In genomic region chr5:7539571-7539970, GRCh38 we compare ENCODE assay signal across 20 cellular contexts.
DNase-seq lines count a peak whose midpoint lies in the region; TF ChIP-seq lines count a peak whose summit lies in the region.
"Had no signal": no experiment of that assay in that cellular context is flagged by ENCODE, and none has a peak within 500 bp of the region (broad histone marks: within the 10 kb centered on the region; RNA-seq: fewer than 3 reads in every experiment).

No MANE protein-coding gene starts in this region.

- H2BK120ac ChIP-seq in H9 (ENCODE audit: low read depth, low read length, poor library complexity, severe bottlenecking) = no peak overlapping the region

- no peak overlapping the region for H3K9ac ChIP-seq in H9 (ENCODE audit: extremely low read depth, insufficient read length, low read length)
- H3K9ac ChIP-seq: BLaER1 had no signal

- H4K20me1 ChIP-seq in H9 (ENCODE audit: control insufficient read depth, insufficient read depth, insufficient read length) (no peaks in the 10 kb centered on the region), osteoblast (ENCODE audit: insufficient read depth, low read length) (no peaks in the 10 kb centered on the region)
- H4K20me1 ChIP-seq: BLaER1 had no signal

- no peak overlapping the region for H3K56ac ChIP-seq in H9 (ENCODE audit: insufficient read length, low read depth, low read length)

- no peak overlapping the region for H3K4me3 ChIP-seq in esophagus muscularis mucosa
- H3K4me3 ChIP-seq in osteoblast (ENCODE audit: insufficient read depth, low read length) = no peak overlapping the region
- H3K4me3 ChIP-seq: BLaER1 had no signal

- H4K8ac ChIP-seq in H9 (replicated peaks; ENCODE audit: insufficient read length, low read depth, low read length) = no peak overlapping the region

- no peak overlapping the region for H2BK5ac ChIP-seq in H9 (ENCODE audit: insufficient read length, low read length)

- no peak overlapping the region for H4K5ac ChIP-seq in H9 (ENCODE audit: insufficient read length, low read depth, low read length)

- H3K4me2 ChIP-seq in H9 (ENCODE audit: insufficient read depth, insufficient read length, low read length) = no peak overlapping the region
- H3K4me2 ChIP-seq in osteoblast (ENCODE audit: insufficient read depth, low read length) = no peak overlapping the region
- H3K4me2 ChIP-seq: BLaER1 had no signal

- H3K36me3 ChIP-seq in esophagus muscularis mucosa = no peaks in the 10 kb centered on the region
- no peaks in the 10 kb centered on the region for H3K36me3 ChIP-seq in osteoblast (ENCODE audit: insufficient read depth, low read length)
- H3K36me3 ChIP-seq: BE2C, BLaER1 had no signal

- H3K23ac ChIP-seq in H9 (ENCODE audit: insufficient read length, low read depth, low read length) = no peak overlapping the region

- H3K9me3 ChIP-seq in H9 (ENCODE audit: control insufficient read depth, low read depth, low read length) = no peaks in the 10 kb centered on the region
- H3K9me3 ChIP-seq in esophagus muscularis mucosa = no peaks in the 10 kb centered on the region
- peaks cover 6% of the 10 kb centered on the region for H3K9me3 ChIP-seq in osteoblast (ENCODE audit: low read depth, low read length)
- H3K9me3 ChIP-seq: BE2C, BLaER1 had no signal

- H3K27me3 Mint-ChIP-seq in H9 (ENCODE audit: low read depth) = no peaks in the 10 kb centered on the region
- H3K27me3 Mint-ChIP-seq: CD4-positive, CD25-positive, alpha-beta regulatory T cell had no signal

- no peak for TF ChIP-seq EP300 in esophagus muscularis mucosa (IDR thresholded peaks at IDR 0.05)

- no peak overlapping the region for H3K4ac ChIP-seq in H9 (ENCODE audit: low read depth, low read length)

- H3K4me1 ChIP-seq in H9 (ENCODE audit: insufficient read depth, low read length) (peaks cover 5% of the 10 kb centered on the region; the same call in 1 of the 2 replicates), esophagus muscularis mucosa (no peaks in the 10 kb centered on the region), osteoblast (ENCODE audit: insufficient read depth, low read length) (no peaks in the 10 kb centered on the region)
- H3K4me1 ChIP-seq: BE2C, BLaER1 had no signal

- no peak overlapping the region for H2AK5ac ChIP-seq in H9 (ENCODE audit: insufficient read length, low read length)

- H4K91ac ChIP-seq in H9 (ENCODE audit: insufficient read length, low read depth, low read length) = no peak overlapping the region

- no CpG with 5 or more reads among the region's 5 CpGs for WGBS in H9 (ENCODE audit: extremely low coverage, insufficient read length, low lambda C conversion rate)
- WGBS in esophagus muscularis mucosa = 92% methylated on average over 5 of the region's 5 CpGs

- peaks cover 19 to 25% of the 10 kb centered on the region in 2 experiments for H3K4me1 Mint-ChIP-seq in H9
- H3K4me1 Mint-ChIP-seq: CD14-positive monocyte; CD4-positive, alpha-beta memory T cell; CD4-positive, CD25-positive, alpha-beta regulatory T cell; CD8-positive, alpha-beta memory T cell had no signal

- H2AFZ ChIP-seq in H9 (ENCODE audit: low read length) (no peak overlapping the region), osteoblast (ENCODE audit: low read length) (no peak overlapping the region)

- H2BK15ac ChIP-seq in H9 (ENCODE audit: low read depth, low read length) = no peak overlapping the region

- no peaks in the 10 kb centered on the region for H3K9me3 Mint-ChIP-seq in H9
- H3K9me3 Mint-ChIP-seq: CD4-positive, alpha-beta memory T cell had no signal

- H3K4me3 Mint-ChIP-seq in H9 = no peak overlapping the region
- H3K4me3 Mint-ChIP-seq: CD14-positive monocyte; CD4-positive, alpha-beta memory T cell; CD8-positive, alpha-beta memory T cell had no signal

- H2BK20ac ChIP-seq in H9 (ENCODE audit: low read depth, low read length, poor library complexity, severe bottlenecking) = no peak overlapping the region

- TF ChIP-seq POLR2A in esophagus muscularis mucosa (IDR thresholded peaks at IDR 0.05; ENCODE audit: low read depth) = no peak

- H3K27ac ChIP-seq in H9 (ENCODE audit: insufficient read length, low read depth, low read length) (no peak overlapping the region), esophagus muscularis mucosa (replicated peaks in 1 of 4) (no peak overlapping the region), osteoblast (ENCODE audit: low read depth, low read length) (no peak overlapping the region)
- H3K27ac ChIP-seq: BLaER1 had no signal

- H3K79me1 ChIP-seq in H9 (ENCODE audit: insufficient read depth, low read depth, low read length, poor library complexity, severe bottlenecking) = peaks cover 2% of the 10 kb centered on the region

- TF ChIP-seq CTCF in H9 (conservative IDR thresholded peaks at IDR 0.05) (no peak), esophagus muscularis mucosa (IDR thresholded peaks at IDR 0.05) (no peak), osteoblast (IDR thresholded peaks at IDR 0.05; ENCODE audit: extremely low read depth, low read depth, low read length) (no peak)

- DNase-seq in H9 (no peak), esophagus muscularis mucosa (ENCODE audit: extremely low spot score) (peak; percentile 62), osteoblast (ENCODE audit: insufficient read length, low spot score, missing footprints) (peak; percentile 21), DMS79 (lab: John Stamatoyannopoulos, UW) (no peak), posterior cingulate gyrus (no peak), dermis blood vessel endothelial cell (no peak)
- DNase-seq: 8988T; ACHN; BE2C; C1 segment of cervical spinal cord; CD4-positive, alpha-beta memory T cell; CD4-positive, CD25-positive, alpha-beta regulatory T cell; CD8-positive, alpha-beta memory T cell; COR-L47; DMS 273 treated with DMSO at 0.1 percent for 48 hours; DMS53; DMS79 treated with DMSO at 0.1 percent for 48 hours; GF-D8 had no signal

- H3K79me2 ChIP-seq in H9 (ENCODE audit: insufficient read depth, low read length) = no peaks in the 10 kb centered on the region
- H3K79me2 ChIP-seq in osteoblast (ENCODE audit: insufficient read depth, low read length) = no peaks in the 10 kb centered on the region

- no peak overlapping the region for H3K18ac ChIP-seq in H9 (ENCODE audit: insufficient read length, low read depth, low read length)

- H3T11ph ChIP-seq in H9 (ENCODE audit: low read length) = no peak overlapping the region

- intact Hi-C loops in esophagus muscularis mucosa (cut with DNase I) (no loop called here), posterior cingulate gyrus (cut with DNase I) (no loop called here)

- H3K27me3 ChIP-seq in H9 (ENCODE audit: insufficient read depth, low read length) (no peaks in the 10 kb centered on the region), esophagus muscularis mucosa (no peaks in the 10 kb centered on the region), osteoblast (ENCODE audit: insufficient read depth, low read length) (no peaks in the 10 kb centered on the region)
- H3K27me3 ChIP-seq: BE2C, BLaER1 had no signal

- H3K23me2 ChIP-seq in H9 (ENCODE audit: insufficient read length, low read depth, low read length, poor library complexity, severe bottlenecking) = no peaks in the 10 kb centered on the region

- peaks cover 3 to 5% (median 4%) of the 10 kb centered on the region in 3 experiments; a peak in 4 of 7 replicates for H3K36me3 Mint-ChIP-seq in H9 (ENCODE audit: insufficient read depth in 1 of 3, low read depth in 3 of 3)
- H3K36me3 Mint-ChIP-seq: CD14-positive monocyte; CD4-positive, alpha-beta memory T cell; CD4-positive, CD25-positive, alpha-beta regulatory T cell; CD8-positive, alpha-beta memory T cell had no signal

- no peak overlapping the region for H3K14ac ChIP-seq in H9 (ENCODE audit: insufficient read depth, low read length)

- H2BK12ac ChIP-seq in H9 (ENCODE audit: insufficient read length, low read depth, low read length) = no peak overlapping the region

- peak overlapping the region in 2 of 3 experiments; percentile 24 to 72; a peak in 3 of 7 replicates for H3K27ac Mint-ChIP-seq in H9
- H3K27ac Mint-ChIP-seq: CD14-positive monocyte; CD4-positive, alpha-beta memory T cell; CD4-positive, CD25-positive, alpha-beta regulatory T cell; CD8-positive, alpha-beta memory T cell had no signal

Comparison
In these comparisons a context has a peak if more than half of its experiments do, and no peak if none do; other contexts are left out.
1. DNase-seq: peak in esophagus muscularis mucosa (single experiment) and osteoblast (single experiment); none in H9 (single experiment), DMS79 (single experiment), posterior cingulate gyrus (0 of 10) and dermis blood vessel endothelial cell (single experiment).